Comparison of ENCODE assay signal across 11 cellular contexts in the genomic region with DNA sequence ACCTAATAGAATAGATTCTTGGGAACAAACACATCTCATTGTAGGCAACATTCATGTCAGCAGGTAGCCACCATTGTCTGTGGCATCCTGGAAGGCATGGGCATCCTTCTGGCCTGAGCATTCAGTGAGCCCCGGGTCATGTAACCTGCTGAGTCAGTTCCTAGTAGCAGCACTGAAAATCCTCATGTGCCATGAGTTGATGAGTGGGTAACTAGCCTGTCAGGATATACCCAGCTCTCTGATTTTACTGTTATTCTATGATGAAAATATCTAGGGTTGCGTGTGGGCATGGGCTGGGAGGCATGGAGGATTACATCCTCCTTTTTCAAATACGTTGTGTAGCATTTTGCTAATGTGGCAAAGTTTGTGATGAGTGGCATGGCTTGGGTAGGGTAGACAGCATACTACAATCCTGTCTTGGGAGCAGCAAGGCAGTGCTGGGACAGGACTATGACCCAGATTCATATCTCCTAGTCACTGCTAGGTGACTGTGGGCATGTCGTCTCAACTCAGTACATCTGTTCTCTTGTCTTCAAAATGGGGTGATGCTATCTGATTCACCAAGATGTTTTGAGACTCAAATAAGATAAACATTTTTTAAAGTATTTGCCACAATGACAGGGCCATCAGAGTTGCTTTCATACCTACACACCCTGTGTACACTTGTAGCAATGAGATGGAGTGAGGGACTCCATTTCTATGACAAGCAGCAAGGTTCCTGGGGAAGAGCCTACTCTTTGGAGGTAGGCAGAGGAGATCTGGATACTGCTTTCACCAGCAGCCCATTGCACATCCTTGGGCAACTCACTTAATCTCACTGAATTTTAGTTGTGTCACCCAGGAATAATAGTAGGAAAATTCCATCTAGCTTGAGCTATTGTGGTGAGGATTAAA.
A peak's percentile ranks its signal among the peaks of the same experiment; 100 is the strongest.
DNase-seq lines count a peak whose midpoint lies in the region; ATAC-seq and TF ChIP-seq lines count a peak whose summit lies in the region.
"Had no signal": no experiment of that assay in that cellular context is flagged by ENCODE, and none has a peak within 500 bp of the region (broad histone marks: within the 10 kb centered on the region; RNA-seq: fewer than 3 reads in every experiment).

No MANE protein-coding gene starts in this region.

- 90 to 93% methylated on average over 4 of the region's 4 CpGs for WGBS in aorta, 2 donors

- H3K4me1 ChIP-seq in breast epithelium (peaks cover 3 to 6% of the 10 kb centered on the region in 2 donors), aorta (ENCODE audit: control insufficient read depth in 1 of 2, insufficient read depth in 2 of 2, low read length in 2 of 2) (peaks cover 0 to 4% of the 10 kb centered on the region in 2 donors)

- POLR2A ChIA-PET in MCF 10A (lab: Yijun Ruan, JAX) = interaction anchor here (1.0 to 2.5 kb wide), 5 partner anchors 12 to 132 kb away, joined by 3 to 13 read pairs (median 4); no protein-coding TSS in a partner anchor

- DNase-seq in MCF 10A (ENCODE audit: unreplicated experiment) (no peak), breast epithelium (ENCODE audit: low spot score in 2 of 2) (no peak), left colon (no peak), aorta (no peak), AG08396 (ENCODE audit: low spot score) (no peak), KBM-7 (no peak), NAMALWA (ENCODE audit: low spot score) (no peak)
- DNase-seq in activated T-helper 1 cell treated with anti-CD3 and anti-CD28 coated beads, Interleukin-12 subunit alpha, Interleukin-12 subunit beta, Interleukin-2, Interleukin-4 antibody, amounts not matched to agents 30 ng/mL and 10 ng/mL and 1 ng/mL, durations not matched to agents 14 hours and 24 hours and 36 hours (ENCODE audit: low spot score) = no peak
- DNase-seq: activated gamma-delta T cell treated with Interleukin-2 at 50 U/mL for 16 hours, NCI-H1105, substantia nigra had no signal

- TF ChIP-seq POLR2A in breast epithelium (IDR thresholded peaks at IDR 0.05) = no peak

- no peak overlapping the region for H3K4me3 Mint-ChIP-seq in MCF 10A (ENCODE audit: unreplicated experiment)
- peak overlapping the region; percentile 35 for H3K4me3 Mint-ChIP-seq in activated T-helper 1 cell treated with anti-CD3 and anti-CD28 coated beads, Interleukin-12 subunit alpha, Interleukin-12 subunit beta, Interleukin-2, Interleukin-4 antibody, amounts not matched to agents 30 ng/mL and 10 ng/mL and 1 ng/mL, durations not matched to agents 14 hours and 24 hours and 36 hours

- no peaks in the 10 kb centered on the region for H3K27me3 Mint-ChIP-seq in MCF 10A (ENCODE audit: insufficient read depth, unreplicated experiment)
- H3K27me3 Mint-ChIP-seq in activated T-helper 1 cell treated with anti-CD3 and anti-CD28 coated beads, Interleukin-12 subunit alpha, Interleukin-12 subunit beta, Interleukin-2, Interleukin-4 antibody, amounts not matched to agents 30 ng/mL and 10 ng/mL and 1 ng/mL, durations not matched to agents 14 hours and 24 hours and 36 hours (ENCODE audit: insufficient read depth) = no peaks in the 10 kb centered on the region

- peak; percentile 41 for ATAC-seq in left colon
- no peak for ATAC-seq in aorta (ENCODE audit: low FRiP score)

- H3K4me1 Mint-ChIP-seq in MCF 10A (ENCODE audit: insufficient read depth, unreplicated experiment) = peaks cover 44% of the 10 kb centered on the region
- H3K4me1 Mint-ChIP-seq in activated T-helper 1 cell treated with anti-CD3 and anti-CD28 coated beads, Interleukin-12 subunit alpha, Interleukin-12 subunit beta, Interleukin-2, Interleukin-4 antibody, amounts not matched to agents 30 ng/mL and 10 ng/mL and 1 ng/mL, durations not matched to agents 14 hours and 24 hours and 36 hours (ENCODE audit: low read depth) = peaks cover 88% of the 10 kb centered on the region

- H3K27ac Mint-ChIP-seq in MCF 10A (ENCODE audit: low read depth, unreplicated experiment) = peak overlapping the region; percentile 92
- peak overlapping the region; percentile 87 for H3K27ac Mint-ChIP-seq in activated T-helper 1 cell treated with anti-CD3 and anti-CD28 coated beads, Interleukin-12 subunit alpha, Interleukin-12 subunit beta, Interleukin-2, Interleukin-4 antibody, amounts not matched to agents 30 ng/mL and 10 ng/mL and 1 ng/mL, durations not matched to agents 14 hours and 24 hours and 36 hours

- peak overlapping the region in 1 of 2 donors; percentile 16 for H3K27ac ChIP-seq in breast epithelium
- peak overlapping the region; percentile 74 to 85 for H3K27ac ChIP-seq in aorta (ENCODE audit: low read depth in 1 of 2, low read length in 2 of 2)

- H3K9me3 ChIP-seq in breast epithelium (no peaks in the 10 kb centered on the region), aorta (ENCODE audit: control insufficient read depth, low read length) (no peaks in the 10 kb centered on the region)

- H3K36me3 Mint-ChIP-seq in MCF 10A (ENCODE audit: insufficient read depth, unreplicated experiment) = peaks cover 4% of the 10 kb centered on the region
- peaks cover 31% of the 10 kb centered on the region for H3K36me3 Mint-ChIP-seq in activated T-helper 1 cell treated with anti-CD3 and anti-CD28 coated beads, Interleukin-12 subunit alpha, Interleukin-12 subunit beta, Interleukin-2, Interleukin-4 antibody, amounts not matched to agents 30 ng/mL and 10 ng/mL and 1 ng/mL, durations not matched to agents 14 hours and 24 hours and 36 hours (ENCODE audit: low read depth)

- CTCF ChIA-PET in MCF 10A (lab: Yijun Ruan, JAX) = interaction anchor here (0.7 to 2.6 kb wide), 6 partner anchors 10 to 1177 kb away, joined by 3 to 9 read pairs (median 4); no protein-coding TSS in a partner anchor

- in situ Hi-C loops in KBM-7 (cut with MboI; ENCODE audit: low pct_unique_long_range_greater_than_20kb, low sequenced_read_pairs) = no loop called here

- no peaks in the 10 kb centered on the region for H3K27me3 ChIP-seq in breast epithelium
- no peaks in the 10 kb centered on the region for H3K27me3 ChIP-seq in aorta (ENCODE audit: control insufficient read depth in 1 of 2, insufficient read depth in 2 of 2, low read length in 1 of 2)

- H3K4me3 ChIP-seq in breast epithelium (no peak overlapping the region), aorta (ENCODE audit: low read length in 2 of 2) (no peak overlapping the region)

- intact Hi-C loops in MCF 10A (cut with micrococcal nuclease) (loop anchor here (2.0 kb wide), 1 partner anchor 62 kb away; a partner anchor contains a TSS), breast epithelium (cut with DNase I; ENCODE audit: low total_unique reads) (no loop called here), left colon (cut with DNase I, micrococcal nuclease) (loop anchor here in 1 of 2 donors (5.0 kb wide), 1 partner anchor 49 kb away; no protein-coding TSS in a partner anchor), aorta (cut with DNase I) (loop anchor here in 1 of 2 donors (5.0 kb wide), 1 partner anchor 59 kb away; no protein-coding TSS in a partner anchor)
- intact Hi-C loops in activated T-helper 1 cell treated with anti-CD3 and anti-CD28 coated beads, Interleukin-12 subunit alpha, Interleukin-12 subunit beta, Interleukin-2, Interleukin-4 antibody, amounts not matched to agents 30 ng/mL and 10 ng/mL and 1 ng/mL, durations not matched to agents 14 hours and 24 hours and 36 hours (cut with micrococcal nuclease) = loop anchor here (2.0 to 10.0 kb wide), 5 partner anchors 229 to 1156 kb away; a partner anchor contains a TSS

- no TSS peak for BruUV-seq in MCF 10A (replicated peaks; lab: Mats Ljungman, UMichigan)

- H3K36me3 ChIP-seq in breast epithelium (no peaks in the 10 kb centered on the region), aorta (ENCODE audit: control insufficient read depth in 1 of 2, insufficient read depth in 2 of 2, low read length in 1 of 2) (no peaks in the 10 kb centered on the region)

- TF ChIP-seq CTCF in MCF 10A (IDR thresholded peaks at IDR 0.05; ENCODE audit: unreplicated experiment) (no peak), breast epithelium (IDR thresholded peaks at IDR 0.05) (no peak)

- H3K9me3 Mint-ChIP-seq in MCF 10A (ENCODE audit: unreplicated experiment) = peaks cover 10% of the 10 kb centered on the region
- H3K9me3 Mint-ChIP-seq in activated T-helper 1 cell treated with anti-CD3 and anti-CD28 coated beads, Interleukin-12 subunit alpha, Interleukin-12 subunit beta, Interleukin-2, Interleukin-4 antibody, amounts not matched to agents 30 ng/mL and 10 ng/mL and 1 ng/mL, durations not matched to agents 14 hours and 24 hours and 36 hours = peaks cover 11% of the 10 kb centered on the region
